2 cellular contexts compared by ENCODE assay signal in the genomic region with DNA sequence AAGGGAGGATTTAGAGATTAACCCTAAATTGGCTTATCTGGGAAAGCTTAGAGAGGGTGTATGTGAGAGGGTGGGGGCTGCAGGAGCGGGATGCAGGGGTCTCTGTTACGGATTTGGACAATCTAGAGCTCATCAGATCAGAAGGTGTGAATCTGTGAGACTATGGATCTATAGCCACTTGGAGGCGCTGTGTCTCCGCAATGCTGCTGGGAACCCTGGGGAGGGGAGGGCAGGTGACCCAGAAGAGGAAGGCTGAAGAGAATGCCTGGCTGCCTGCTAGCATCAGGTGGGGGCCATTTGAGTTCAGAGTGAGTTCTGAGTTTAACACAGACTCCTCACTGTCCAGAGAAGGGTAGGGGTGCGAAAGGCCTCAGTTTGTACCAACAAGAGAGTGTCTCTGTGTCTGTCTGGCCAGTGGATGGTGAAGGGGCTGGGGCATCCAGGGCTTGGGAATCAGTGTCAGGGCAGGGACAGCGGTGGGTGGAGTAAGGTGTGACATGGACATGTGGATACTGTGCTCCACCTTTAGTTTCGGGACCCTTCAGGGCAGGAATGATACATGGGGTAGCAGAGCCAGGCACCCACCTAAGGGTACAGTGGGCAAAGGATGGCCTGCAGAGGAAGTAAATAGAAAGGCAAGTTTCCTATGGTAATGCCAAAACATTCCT.
TF ChIP-seq lines count a peak whose summit lies in the region.

No MANE protein-coding gene starts in this region.

TF ChIP-seq in HepG2, 621 proteins besides CTCF, POLR2A, EP300 and RAD21:
- TF ChIP-seq, protein P1, sequence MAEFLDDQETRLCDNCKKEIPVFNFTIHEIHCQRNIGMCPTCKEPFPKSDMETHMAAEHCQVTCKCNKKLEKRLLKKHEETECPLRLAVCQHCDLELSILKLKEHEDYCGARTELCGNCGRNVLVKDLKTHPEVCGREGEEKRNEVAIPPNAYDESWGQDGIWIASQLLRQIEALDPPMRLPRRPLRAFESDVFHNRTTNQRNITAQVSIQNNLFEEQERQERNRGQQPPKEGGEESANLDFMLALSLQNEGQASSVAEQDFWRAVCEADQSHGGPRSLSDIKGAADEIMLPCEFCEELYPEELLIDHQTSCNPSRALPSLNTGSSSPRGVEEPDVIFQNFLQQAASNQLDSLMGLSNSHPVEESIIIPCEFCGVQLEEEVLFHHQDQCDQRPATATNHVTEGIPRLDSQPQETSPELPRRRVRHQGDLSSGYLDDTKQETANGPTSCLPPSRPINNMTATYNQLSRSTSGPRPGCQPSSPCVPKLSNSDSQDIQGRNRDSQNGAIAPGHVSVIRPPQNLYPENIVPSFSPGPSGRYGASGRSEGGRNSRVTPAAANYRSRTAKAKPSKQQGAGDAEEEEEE (CRISPR knock-in tag; IDR thresholded peaks at IDR 0.05; ENCODE audit: borderline replicate concordance) = no peak
- TF ChIP-seq ZNF790 (CRISPR knock-in tag; IDR thresholded peaks at IDR 0.05; ENCODE audit: borderline replicate concordance) = no peak
- TF ChIP-seq BCL6 (CRISPR knock-in tag; IDR thresholded peaks at IDR 0.05) = no peak
- no peak for TF ChIP-seq CBX2 (IDR thresholded peaks at IDR 0.05; ENCODE audit: low read depth, low read length)
- TF ChIP-seq CBX2 (CRISPR knock-in tag; IDR thresholded peaks at IDR 0.05; ENCODE audit: low read depth) = no peak
- no peak for TF ChIP-seq ZNF17 (CRISPR knock-in tag; IDR thresholded peaks at IDR 0.05)
- TF ChIP-seq AGO1 (IDR thresholded peaks at IDR 0.05; ENCODE audit: low read depth, low read length, poor library complexity, severe bottlenecking) = no peak
- no peak for TF ChIP-seq ZNF816 (CRISPR knock-in tag; IDR thresholded peaks at IDR 0.05; ENCODE audit: borderline replicate concordance)
- TF ChIP-seq MBD4 (IDR thresholded peaks at IDR 0.05; ENCODE audit: borderline replicate concordance, low read length) = no peak
- TF ChIP-seq ZNF460 (CRISPR knock-in tag; IDR thresholded peaks at IDR 0.05; ENCODE audit: borderline replicate concordance) = no peak
- TF ChIP-seq ZBTB3 (CRISPR knock-in tag; IDR thresholded peaks at IDR 0.05; ENCODE audit: borderline replicate concordance, low read depth) = no peak
- no peak for TF ChIP-seq MEIS1 (CRISPR knock-in tag; IDR thresholded peaks at IDR 0.05; ENCODE audit: borderline replicate concordance)
- no peak for TF ChIP-seq ZNF782 (CRISPR knock-in tag; IDR thresholded peaks at IDR 0.05; ENCODE audit: borderline replicate concordance)
- TF ChIP-seq ZFP90 (CRISPR knock-in tag; IDR thresholded peaks at IDR 0.05; ENCODE audit: borderline replicate concordance) = no peak
TF ChIP-seq in HepG2: peak in this region for 0.

TF ChIP-seq in H1, 55 proteins besides CTCF, POLR2A, EP300 and RAD21:
- TF ChIP-seq BRCA1 (IDR thresholded peaks at IDR 0.05; ENCODE audit: low read depth, low read length) (no peak), JUN (IDR thresholded peaks at IDR 0.05; ENCODE audit: low read depth, low read length) (no peak), SAP30 (IDR thresholded peaks at IDR 0.05; ENCODE audit: insufficient read depth, insufficient replicate concordance, low read length) (no peak), TAF7 (optimal IDR thresholded peaks at IDR 0.05; ENCODE audit: borderline replicate concordance, low read depth, low read length) (peak; percentile 39), TEAD4 (IDR thresholded peaks at IDR 0.05; ENCODE audit: low read depth, low read length) (peak; percentile 42; the same call in 1 of the 2 replicates), KDM5A (IDR thresholded peaks at IDR 0.05; ENCODE audit: low read length) (no peak), CBX5 (IDR thresholded peaks at IDR 0.05; ENCODE audit: low read depth, low read length) (no peak)
- TF ChIP-seq, protein P2, sequence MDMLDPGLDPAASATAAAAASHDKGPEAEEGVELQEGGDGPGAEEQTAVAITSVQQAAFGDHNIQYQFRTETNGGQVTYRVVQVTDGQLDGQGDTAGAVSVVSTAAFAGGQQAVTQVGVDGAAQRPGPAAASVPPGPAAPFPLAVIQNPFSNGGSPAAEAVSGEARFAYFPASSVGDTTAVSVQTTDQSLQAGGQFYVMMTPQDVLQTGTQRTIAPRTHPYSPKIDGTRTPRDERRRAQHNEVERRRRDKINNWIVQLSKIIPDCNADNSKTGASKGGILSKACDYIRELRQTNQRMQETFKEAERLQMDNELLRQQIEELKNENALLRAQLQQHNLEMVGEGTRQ (IDR thresholded peaks at IDR 0.05; ENCODE audit: low read length) = peak; percentile 55; the same call in 1 of the 2 replicates
TF ChIP-seq in H1: peak in this region for 3.
